In genomic region chr13:110140099-110140498, GRCh38 we compare ENCODE assay signal across 37 cellular contexts.
"Had no signal": no experiment of that assay in that cellular context is flagged by ENCODE, and none has a peak within 500 bp of the region (broad histone marks: within the 10 kb centered on the region; RNA-seq: fewer than 3 reads in every experiment).

No MANE protein-coding gene starts in this region.

- H3K27me3 Mint-ChIP-seq: central memory CD8-positive, alpha-beta T cell had no signal

- H3K9me3 ChIP-seq: adrenal gland, body of pancreas had no signal

- H3K27ac ChIP-seq: adrenal gland, body of pancreas, cardiac muscle cell, WERI-Rb-1 had no signal

- H3K36me3 Mint-ChIP-seq: activated CD4-positive, alpha-beta memory T cell treated with anti-CD3 and anti-CD28 coated beads for 36 hours; activated naive CD8-positive, alpha-beta T cell treated with anti-CD3 and anti-CD28 coated beads for 36 hours; WTC11 had no signal

- H3K4me3 ChIP-seq: adrenal gland, body of pancreas, cardiac muscle cell had no signal

- H3K9me3 Mint-ChIP-seq: activated T-cell treated with anti-CD3 and anti-CD28 coated beads, Interleukin-2, amount 50 U/mL, for 72 hours; T-helper 1 cell treated with Interleukin-12 subunit alpha and Interleukin-12 subunit beta and Interleukin-4 antibody, amounts not matched to agents 30 μg/mL and 1 μg/mL, for 36 hours; T-helper 2 cell treated with Interferon-gamma antibody and Interleukin-4, amounts not matched to agents 5 μg/mL and 100 μg/mL, for 36 hours had no signal

- H3K27ac Mint-ChIP-seq: activated CD4-positive, alpha-beta memory T cell treated with anti-CD3 and anti-CD28 coated beads for 36 hours; activated CD4-positive, alpha-beta T cell treated with anti-CD3 and anti-CD28 coated beads, Interleukin-2, amount 10 ng/mL, durations not matched to agents 24 days and 14 days; activated CD8-positive, alpha-beta T cell treated with anti-CD3 and anti-CD28 coated beads for 36 hours; activated naive CD4-positive, alpha-beta T cell treated with anti-CD3 and anti-CD28 coated beads for 36 hours; activated naive CD4-positive, alpha-beta T cell treated with anti-CD3 and anti-CD28 coated beads, Interleukin-2, amount 50 U/mL, for 72 hours; activated naive CD8-positive, alpha-beta T cell treated with anti-CD3 and anti-CD28 coated beads for 36 hours; activated T-cell treated with anti-CD3 and anti-CD28 coated beads, Interleukin-2, amount 50 U/mL, for 72 hours; activated T-helper 1 cell treated with anti-CD3 and anti-CD28 coated beads, Interleukin-12 subunit alpha, Interleukin-12 subunit beta, Interleukin-2, Interleukin-4 antibody, amounts not matched to agents 30 ng/mL and 10 ng/mL and 1 ng/mL, durations not matched to agents 14 hours and 24 hours and 36 hours; activated T-helper 17 cell treated with anti-CD3 and anti-CD28 coated beads, Interleukin-2, amount 50 U/mL, for 72 hours; T-helper 1 cell treated with Interleukin-12 subunit alpha and Interleukin-12 subunit beta and Interleukin-4 antibody, amounts not matched to agents 30 μg/mL and 1 μg/mL, for 36 hours; T-helper 2 cell treated with Interferon-gamma antibody and Interleukin-4, amounts not matched to agents 5 μg/mL and 100 μg/mL, for 36 hours; WTC11 had no signal

- H3K27me3 ChIP-seq: adrenal gland, body of pancreas had no signal

- H3K36me3 ChIP-seq: adrenal gland, cardiac muscle cell, WERI-Rb-1 had no signal

- H3K4me3 Mint-ChIP-seq: activated CD4-positive, alpha-beta memory T cell treated with anti-CD3 and anti-CD28 coated beads for 36 hours; activated CD4-positive, alpha-beta T cell treated with anti-CD3 and anti-CD28 coated beads, Interleukin-2, amount 10 ng/mL, durations not matched to agents 24 days and 14 days; activated CD8-positive, alpha-beta T cell treated with anti-CD3 and anti-CD28 coated beads for 36 hours; activated naive CD4-positive, alpha-beta T cell treated with anti-CD3 and anti-CD28 coated beads for 36 hours; activated naive CD8-positive, alpha-beta T cell treated with anti-CD3 and anti-CD28 coated beads for 36 hours; activated T-cell treated with anti-CD3 and anti-CD28 coated beads, Interleukin-2, amount 50 U/mL, for 4 hours; activated T-cell treated with anti-CD3 and anti-CD28 coated beads, Interleukin-2, amount 50 U/mL, for 72 hours; activated T-helper 1 cell treated with anti-CD3 and anti-CD28 coated beads, Interleukin-12 subunit alpha, Interleukin-12 subunit beta, Interleukin-2, Interleukin-4 antibody, amounts not matched to agents 30 ng/mL and 10 ng/mL and 1 ng/mL, durations not matched to agents 14 hours and 24 hours and 36 hours; activated T-helper 17 cell treated with anti-CD3 and anti-CD28 coated beads, Interleukin-2, amount 50 U/mL, for 72 hours; central memory CD8-positive, alpha-beta T cell; T-helper 1 cell treated with Interleukin-12 subunit alpha and Interleukin-12 subunit beta and Interleukin-4 antibody, amounts not matched to agents 30 μg/mL and 1 μg/mL, for 36 hours; T-helper 2 cell treated with Interferon-gamma antibody and Interleukin-4, amounts not matched to agents 5 μg/mL and 100 μg/mL, for 36 hours; WTC11 had no signal

- H3K4me1 Mint-ChIP-seq: activated T-helper 17 cell treated with anti-CD3 and anti-CD28 coated beads, Interleukin-2, amount 50 U/mL, for 72 hours had no signal

- DNase-seq: activated CD4-positive, alpha-beta memory T cell treated with anti-CD3 and anti-CD28 coated beads for 36 hours; activated CD4-positive, alpha-beta T cell treated with anti-CD3 and anti-CD28 coated beads for 1 hour; activated CD4-positive, alpha-beta T cell treated with anti-CD3 and anti-CD28 coated beads for 4 hours; activated CD4-positive, alpha-beta T cell treated with anti-CD3 and anti-CD28 coated beads, Interleukin-2, amount 10 ng/mL, durations not matched to agents 24 days and 14 days; activated CD4-positive, alpha-beta T cell treated with anti-CD3 and anti-CD28 coated beads, Interleukin-2, amount 50 U/mL, for 1 hour; activated CD4-positive, alpha-beta T cell treated with anti-CD3 and anti-CD28 coated beads, Interleukin-2, amount 50 U/mL, for 4 hours; activated CD4-positive, CD25-positive, alpha-beta regulatory T cell; activated CD8-positive, alpha-beta memory T cell treated with anti-CD3 and anti-CD28 coated beads, Interleukin-2, amount 50 U/mL, for 4 hours; activated CD8-positive, alpha-beta T cell treated with anti-CD3 and anti-CD28 coated beads for 36 hours; activated effector memory CD4-positive, alpha-beta T cell treated with anti-CD3 and anti-CD28 coated beads, Interleukin-2, amount 50 U/mL, for 16 hours; activated gamma-delta T cell treated with Interleukin-2 at 50 U/mL for 16 hours; activated naive CD4-positive, alpha-beta T cell; activated naive CD4-positive, alpha-beta T cell treated with anti-CD3 and anti-CD28 coated beads for 36 hours; activated naive CD4-positive, alpha-beta T cell treated with anti-CD3 and anti-CD28 coated beads, Interleukin-2, amount 50 U/mL, for 16 hours; activated naive CD8-positive, alpha-beta T cell treated with anti-CD3 and anti-CD28 coated beads for 36 hours; activated T-cell treated with anti-CD3 and anti-CD28 coated beads for 4 hours; activated T-cell treated with anti-CD3 and anti-CD28 coated beads, Interleukin-2, amount 50 U/mL, for 1 hour; activated T-cell treated with anti-CD3 and anti-CD28 coated beads, Interleukin-2, amount 50 U/mL, for 4 hours; activated T-cell treated with anti-CD3 and anti-CD28 coated beads, Interleukin-2, amount 50 U/mL, for 72 hours; amniotic stem cell; aorta; body of pancreas; caudate nucleus; cerebellar nuclear complex; T-helper 1 cell; T-helper 2 cell; T-helper 9 cell; WERI-Rb-1 had no signal
